ENCODE assay signal across 15 cellular contexts in genomic region chr4:183959349-183959748, GRCh38.
A peak's percentile ranks its signal among the peaks of the same experiment; 100 is the strongest.
DNase-seq lines count a peak whose midpoint lies in the region; ATAC-seq and TF ChIP-seq lines count a peak whose summit lies in the region.
"Had no signal": no experiment of that assay in that cellular context is flagged by ENCODE, and none has a peak within 500 bp of the region (broad histone marks: within the 10 kb centered on the region; RNA-seq: fewer than 3 reads in every experiment).

No MANE protein-coding gene starts in this region.

- H3K27me3 ChIP-seq in MM.1S (replicated peaks; ENCODE audit: insufficient read depth, low read length): no peaks in the 10 kb centered on the region
- H3K27me3 ChIP-seq in endocrine pancreas (ENCODE audit: control insufficient read depth, insufficient read depth, low read length): no peaks in the 10 kb centered on the region
- H3K27me3 ChIP-seq in neuron (ENCODE audit: insufficient read depth, low read length): no peaks in the 10 kb centered on the region
- H3K27me3 ChIP-seq: stomach had no signal

- no peak for TF ChIP-seq CTCF in AG10803 (conservative IDR thresholded peaks at IDR 0.05; ENCODE audit: low read length)
- TF ChIP-seq CTCF in MM.1S (IDR thresholded peaks at IDR 0.05; ENCODE audit: low read length): no peak
- TF ChIP-seq CTCF in GM20000 (IDR thresholded peaks at IDR 0.05; ENCODE audit: extremely low read depth, missing control alignments): no peak

- no peaks in the 10 kb centered on the region for H3K79me2 ChIP-seq in MM.1S (ENCODE audit: low read length)

- no peak overlapping the region for H3K27ac ChIP-seq in MM.1S (ENCODE audit: low read length)

- no peak for TF ChIP-seq POLR2A in GM18505 (IDR thresholded peaks at IDR 0.05; ENCODE audit: borderline replicate concordance, extremely low read depth, insufficient read depth, insufficient read length)

- ATAC-seq in GM18502 (IDR thresholded peaks at IDR 0.05; ENCODE audit: poor library complexity, unreplicated experiment): no peak
- ATAC-seq in GM18505 (IDR thresholded peaks at IDR 0.05; ENCODE audit: unreplicated experiment): no peak
- ATAC-seq: natural killer cell treated with Interleukin-12 subunit alpha and Interleukin-12 subunit beta and Interleukin-15 and Interleukin-18, amount 100 ng/mL, for 72 hours had no signal

- H3K9ac ChIP-seq in MM.1S (ENCODE audit: low read length) (no peak overlapping the region), endocrine pancreas (ENCODE audit: control insufficient read depth, insufficient read depth, low read length) (no peak overlapping the region)

- no peaks in the 10 kb centered on the region for H3K9me2 ChIP-seq in MM.1S (replicated peaks; ENCODE audit: insufficient read depth, low read length)

- H3K36me3 ChIP-seq in MM.1S (replicated peaks; ENCODE audit: insufficient read depth, low read length) (no peaks in the 10 kb centered on the region), endocrine pancreas (ENCODE audit: control insufficient read depth, insufficient read depth, low read length) (no peaks in the 10 kb centered on the region), neuron (ENCODE audit: insufficient read depth, low read length) (peaks cover 4% of the 10 kb centered on the region)
- H3K36me3 ChIP-seq: stomach had no signal

- no peaks in the 10 kb centered on the region for H3K4me1 ChIP-seq in MM.1S (ENCODE audit: low read length)
- peaks cover 4% of the 10 kb centered on the region for H3K4me1 ChIP-seq in endocrine pancreas (ENCODE audit: control insufficient read depth, insufficient read depth, low read length)
- H3K4me1 ChIP-seq in neuron (ENCODE audit: insufficient read depth, low read length): peaks cover 47% of the 10 kb centered on the region

- no peaks in the 10 kb centered on the region for H3F3A ChIP-seq in MM.1S (ENCODE audit: insufficient read depth, low read length)

- H3K4me3 ChIP-seq in AG10803 (ENCODE audit: low read length) (no peak overlapping the region), MM.1S (ENCODE audit: low read length) (no peak overlapping the region), endocrine pancreas (ENCODE audit: control insufficient read depth, insufficient read depth, low read length) (peak overlapping the region; percentile 84), neuron (ENCODE audit: low read length) (peak overlapping the region; percentile 48)
- H3K4me3 ChIP-seq: lung had no signal

- DNase-seq in AG10803 (ENCODE audit: low read depth) (peak; percentile 2), MM.1S (no peak), amniotic stem cell (lab: John Stamatoyannopoulos, UW) (no peak), GM20000 (ENCODE audit: low spot score) (no peak)
- DNase-seq: activated B cell treated with CpG ODN at 0.5 μM for 24 hours; activated naive CD8-positive, alpha-beta T cell treated with anti-CD3 and anti-CD28 coated beads, Interleukin-2, amount 10 ng/mL, durations not matched to agents 7 days and 5 days; CD4-positive, alpha-beta memory T cell; T-helper 2 cell had no signal

- H2AFZ ChIP-seq in MM.1S (ENCODE audit: low read length) (0 out of 2 replicates have a peak overlapping the region, but pooled peaks have one; percentile 7), neuron (ENCODE audit: low read depth, low read length) (peak overlapping the region; percentile 46)

- H3K4me2 ChIP-seq in MM.1S (ENCODE audit: low read depth, low read length): no peak overlapping the region

- H3K9me3 ChIP-seq in MM.1S (replicated peaks; ENCODE audit: insufficient read depth, low read length) (no peaks in the 10 kb centered on the region), endocrine pancreas (ENCODE audit: control insufficient read depth, low read length) (no peaks in the 10 kb centered on the region), neuron (ENCODE audit: low read length) (no peaks in the 10 kb centered on the region)
- H3K9me3 ChIP-seq: stomach had no signal

- no peaks in the 10 kb centered on the region for H4K20me1 ChIP-seq in MM.1S (ENCODE audit: insufficient read depth, low read length)

Comparison
In these comparisons a context has a peak if more than half of its experiments do, and no peak if none do; other contexts are left out.
1. H3K4me3 ChIP-seq: peak in endocrine pancreas (single experiment) and neuron (single experiment); none in AG10803 (single experiment) and MM.1S (single experiment).